8 cellular contexts compared by ENCODE assay signal in genomic region chr18:36828630-36829361, GRCh38. TPM values are rescaled to one million over a fixed set of nuclear protein-coding genes. Genes with fewer than 3 reads are reported as not detected.
DNase-seq lines count a peak whose midpoint lies in the region; ATAC-seq and TF ChIP-seq lines count a peak whose summit lies in the region.

Gene KIAA1328 (plus strand): TSS chr18:36829127. CDS start chr18:36829139, 12 bp downstream.
Gene TPGS2 (minus strand): TSS chr18:36829002. CDS start chr18:36828767, 235 bp downstream.

- ATAC-seq in GM21825 (IDR thresholded peaks at IDR 0.05; ENCODE audit: unreplicated experiment): peak; percentile 95
- peak; percentile 97 to 98 for ATAC-seq in natural killer cell treated with Interleukin-12 subunit alpha and Interleukin-12 subunit beta and Interleukin-15 and Interleukin-18, amount 100 ng/mL, for 72 hours
- peak; percentile 94 for ATAC-seq in stimulated activated naive CD8-positive, alpha-beta T cell treated with anti-CD3 and anti-CD28 coated beads, Interleukin-15, Interleukin-2, amounts not matched to agents 100 U/mL and 50 U/mL, for 24 hours

- no peaks in the 10 kb centered on the region for H4K20me1 ChIP-seq in Karpas-422 (ENCODE audit: insufficient read depth, low read depth, low read length)
- no peaks in the 10 kb centered on the region for H4K20me1 ChIP-seq in fibroblast of lung (ENCODE audit: control insufficient read depth, extremely low read depth, insufficient read depth, low read length)

- H3K9ac ChIP-seq in Karpas-422 (ENCODE audit: low read length) (peak within 1 kb of the TSS; percentile 86), fibroblast of lung (ENCODE audit: insufficient read depth, low read length) (peak within 1 kb of the TSS; percentile 93)

- H2AFZ ChIP-seq in Karpas-422 (ENCODE audit: low read length): peak within 1 kb of the TSS; percentile 73
- peak within 1 kb of the TSS; percentile 99 for H2AFZ ChIP-seq in fibroblast of lung (ENCODE audit: low read length)

- peaks cover 79% of the 10 kb centered on the region for H3K79me2 ChIP-seq in Karpas-422 (ENCODE audit: low read length)
- peaks cover 16% of the 10 kb centered on the region for H3K79me2 ChIP-seq in fibroblast of lung (ENCODE audit: control insufficient read depth, insufficient read depth, low read length)

- H3K4me1 Mint-ChIP-seq in natural killer cell treated with Interleukin-12 subunit alpha and Interleukin-12 subunit beta and Interleukin-15 and Interleukin-18, amount 100 ng/mL, for 72 hours (ENCODE audit: low read depth in 2 of 2): peaks cover 25 to 30% of the 10 kb centered on the region in 2 donors

- H3K27me3 Mint-ChIP-seq in natural killer cell treated with Interleukin-12 subunit alpha and Interleukin-12 subunit beta and Interleukin-15 and Interleukin-18, amount 100 ng/mL, for 72 hours: no peaks in the 10 kb centered on the region

- no peaks in the 10 kb centered on the region for H3K9me3 ChIP-seq in Karpas-422 (ENCODE audit: low read length)
- no peaks in the 10 kb centered on the region for H3K9me3 ChIP-seq in fibroblast of lung (ENCODE audit: control insufficient read depth, insufficient read depth, low read depth, low read length)

- peak within 1 kb of the TSS; percentile 81 for H3K4me3 ChIP-seq in Karpas-422 (ENCODE audit: low read length)
- peak within 1 kb of the TSS; percentile 59 to 99 (median 94) for H3K4me3 ChIP-seq in fibroblast of lung (replicated peaks in 1 of 4; ENCODE audit: control extremely low read depth in 1 of 4, insufficient read depth in 1 of 4, low read depth in 3 of 4, low read length in 4 of 4)

- DNase-seq in EH (ENCODE audit: low read depth) (peak; percentile 89), Karpas-422 (peak; percentile 95), RKO (ENCODE audit: low spot score) (peak; percentile 84), fibroblast of lung (ENCODE audit: low read depth in 2 of 2) (peak; percentile 86)
- peak; percentile 69 to 81 for DNase-seq in activated T-helper 1 cell treated with anti-CD3 and anti-CD28 coated beads, Interleukin-2, amount 50 U/mL, for 16 hours (ENCODE audit: low read depth in 1 of 2, low spot score in 1 of 2)
- DNase-seq in natural killer cell treated with Interleukin-12 subunit alpha and Interleukin-12 subunit beta and Interleukin-15 and Interleukin-18, amount 100 ng/mL, for 72 hours (ENCODE audit: low spot score): peak; percentile 92
- DNase-seq in stimulated activated naive CD8-positive, alpha-beta T cell treated with anti-CD3 and anti-CD28 coated beads, Interleukin-15, Interleukin-2, amounts not matched to agents 100 U/mL and 50 U/mL, for 24 hours: peak; percentile 87

- peak within 1 kb of the TSS; percentile 83 to 85 for H3K27ac Mint-ChIP-seq in natural killer cell treated with Interleukin-12 subunit alpha and Interleukin-12 subunit beta and Interleukin-15 and Interleukin-18, amount 100 ng/mL, for 72 hours

- no peaks in the 10 kb centered on the region for H3K27me3 ChIP-seq in Karpas-422 (ENCODE audit: low read length)
- no peaks in the 10 kb centered on the region for H3K27me3 ChIP-seq in fibroblast of lung (ENCODE audit: control insufficient read depth, insufficient read depth, low read length)

- TF ChIP-seq CTCF in fibroblast of lung (conservative IDR thresholded peaks at IDR 0.05 in 1 of 2, IDR thresholded peaks at IDR 0.05 in 1 of 2; ENCODE audit: low read depth in 1 of 2, low read length in 2 of 2): peak; percentile 29

- H3K36me3 Mint-ChIP-seq in natural killer cell treated with Interleukin-12 subunit alpha and Interleukin-12 subunit beta and Interleukin-15 and Interleukin-18, amount 100 ng/mL, for 72 hours: no peaks in the 10 kb centered on the region

- H3K27ac ChIP-seq in Karpas-422 (ENCODE audit: low read length) (peak within 1 kb of the TSS; percentile 69), fibroblast of lung (ENCODE audit: insufficient read depth, low read length) (peak within 1 kb of the TSS; percentile 95)

- H3K9me3 Mint-ChIP-seq in natural killer cell treated with Interleukin-12 subunit alpha and Interleukin-12 subunit beta and Interleukin-15 and Interleukin-18, amount 100 ng/mL, for 72 hours: no peaks in the 10 kb centered on the region

- H3K4me3 Mint-ChIP-seq in natural killer cell treated with Interleukin-12 subunit alpha and Interleukin-12 subunit beta and Interleukin-15 and Interleukin-18, amount 100 ng/mL, for 72 hours: peak within 1 kb of the TSS; percentile 86

- H3K4me1 ChIP-seq in Karpas-422 (ENCODE audit: low read length): peaks cover 43% of the 10 kb centered on the region
- H3K4me1 ChIP-seq in fibroblast of lung (ENCODE audit: control insufficient read depth, extremely low read depth, insufficient read depth, low read length): peaks cover 3% of the 10 kb centered on the region

- peak within 1 kb of the TSS; percentile 85 for H3K4me2 ChIP-seq in Karpas-422 (ENCODE audit: low read depth, low read length, poor library complexity, severe bottlenecking)
- H3K4me2 ChIP-seq in fibroblast of lung (ENCODE audit: extremely low read depth, insufficient read depth, low read length): peak within 1 kb of the TSS; percentile 80

- no peaks in the 10 kb centered on the region for H3K9me2 ChIP-seq in Karpas-422 (replicated peaks; ENCODE audit: insufficient read depth, low read length)

- H3K36me3 ChIP-seq in Karpas-422 (ENCODE audit: insufficient read depth, low read length) (peaks cover 19% of the 10 kb centered on the region; the same call in 1 of the 2 replicates), fibroblast of lung (ENCODE audit: control insufficient read depth, insufficient read depth, low read length) (no peaks in the 10 kb centered on the region)

RNA-seq across cellular contexts. Expression of gene KIAA1328, which starts in this region (rescaled TPM):
- total RNA-seq in Karpas-422 (2014; rRNA removed; shearing (Covaris generic); ENCODE audit: low replicate concordance): 14.0 and 15.5 TPM in 2 replicates
- total RNA-seq in fibroblast of lung: 3.3 and 4.5 TPM in 2 replicates
- polyA plus RNA-seq in fibroblast of lung: 3.9 and 4.3 TPM in 2 replicates
- polyA plus RNA-seq in fibroblast of lung (2012): 1.8 and 1.9 TPM in 2 replicates
- 2.9 and 3.1 TPM in 2 replicates for polyA minus RNA-seq in fibroblast of lung (ENCODE audit: low replicate concordance)
- total RNA-seq in natural killer cell treated with Interleukin-12 subunit alpha and Interleukin-12 subunit beta and Interleukin-15 and Interleukin-18, amount 100 ng/mL, for 72 hours: 10 to 100 TPM in 1 of 2 donors, 1 to 10 TPM in 1; 6.1 to 14.3 TPM

RNA-seq across cellular contexts. Expression of gene TPGS2, which starts in this region (rescaled TPM):
- 116 and 160 TPM in 2 replicates for total RNA-seq in Karpas-422 (2014; rRNA removed; shearing (Covaris generic); ENCODE audit: low replicate concordance)
- 67.3 and 98.8 TPM in 2 replicates for total RNA-seq in fibroblast of lung
- 416 and 437 TPM in 2 replicates for polyA plus RNA-seq in fibroblast of lung
- polyA plus RNA-seq in fibroblast of lung (2012): 166 and 174 TPM in 2 replicates
- 145 and 433 TPM in 2 replicates for polyA minus RNA-seq in fibroblast of lung (ENCODE audit: low replicate concordance)
- 10 to 100 TPM; 52.7 to 76.6 TPM for total RNA-seq in natural killer cell treated with Interleukin-12 subunit alpha and Interleukin-12 subunit beta and Interleukin-15 and Interleukin-18, amount 100 ng/mL, for 72 hours

Comparison
In these comparisons a context has a peak if more than half of its experiments do, and no peak if none do; other contexts are left out.
1. Peak in every context shown above with its lines: DNase-seq, ATAC-seq, H3K4me3 ChIP-seq and H3K27ac ChIP-seq.